In genomic region chr19:50476224-50476942, GRCh38 we compare ENCODE assay signal across 7 cellular contexts. TPM values are rescaled to one million over a fixed set of nuclear protein-coding genes. Genes with fewer than 3 reads are reported as not detected.
DNase-seq lines count a peak whose midpoint lies in the region; ATAC-seq, FAIRE-seq and TF ChIP-seq lines count a peak whose summit lies in the region.

EMC10 (plus strand) TSS chr19:50476507; CDS start chr19:50476545, 38 bp downstream.
GARIN5A (minus strand) TSS chr19:50476848; CDS start chr19:50476388, 460 bp downstream.

- H3K36me3 ChIP-seq in mammary epithelial cell (ENCODE audit: insufficient read depth, low read length) (no peaks in the 10 kb centered on the region), smooth muscle cell (ENCODE audit: low read depth) (no peaks in the 10 kb centered on the region)

- H2AFZ ChIP-seq in mammary epithelial cell (ENCODE audit: low read depth, low read length): peak within 1 kb of the TSS; percentile 98
- peak within 1 kb of the TSS; percentile 100 for H2AFZ ChIP-seq in smooth muscle cell (ENCODE audit: low read depth)

- TSS peak; percentile 74 for BruUV-seq in mammary epithelial cell (replicated peaks; lab: Mats Ljungman, UMichigan)

- peaks cover 6% of the 10 kb centered on the region for H3F3A ChIP-seq in smooth muscle cell (ENCODE audit: low read depth)

- peak; percentile 88 for FAIRE-seq in GM18507 (lab: Jason Lieb, UNC)

- peak within 1 kb of the TSS; percentile 76 for H3K4me2 ChIP-seq in mammary epithelial cell (ENCODE audit: insufficient read depth, low read depth, low read length)
- peak within 1 kb of the TSS; percentile 98 for H3K4me2 ChIP-seq in smooth muscle cell

- 3% methylated on average over 36 of the region's 60 CpGs for WGBS in mammary epithelial cell (ENCODE audit: low coverage, missing lambda C conversion rate)
- WGBS in smooth muscle cell (ENCODE audit: low lambda C conversion rate): 3% methylated on average over 60 of the region's 60 CpGs

- H3K4me1 Mint-ChIP-seq in immature natural killer cell: peaks cover 21 to 26% of the 10 kb centered on the region in 2 donors

- H3K9me3 ChIP-seq in mammary epithelial cell (replicated peaks; ENCODE audit: insufficient read depth, low read length) (no peaks in the 10 kb centered on the region), smooth muscle cell (replicated peaks; ENCODE audit: low read depth) (no peaks in the 10 kb centered on the region)

- H3K27ac Mint-ChIP-seq in immature natural killer cell: peak within 1 kb of the TSS; percentile 89 to 96 (median 92)

- peak within 1 kb of the TSS; percentile 97 to 99 (median 98) for H3K4me3 Mint-ChIP-seq in immature natural killer cell

- H3K79me2 ChIP-seq in mammary epithelial cell (ENCODE audit: insufficient read depth, low read length) (peaks cover 28% of the 10 kb centered on the region), smooth muscle cell (ENCODE audit: low read depth) (peaks cover 16% of the 10 kb centered on the region)

- intact Hi-C loops in mammary epithelial cell (cut with micrococcal nuclease): loop anchor here (1.0 kb wide), 3 partner anchors 35 to 119 kb away; partner anchors contain the start of genes JOSD2 and NR1H2

- peak within 1 kb of the TSS; percentile 80 to 96 (median 85) for H3K4me3 ChIP-seq in mammary epithelial cell (replicated peaks in 1 of 3; ENCODE audit: insufficient read depth in 1 of 3, low read depth in 2 of 3, low read length in 3 of 3)
- peak within 1 kb of the TSS; percentile 97 for H3K4me3 ChIP-seq in smooth muscle cell

- peaks cover 7% of the 10 kb centered on the region for H3K4me1 ChIP-seq in mammary epithelial cell (ENCODE audit: insufficient read depth, low read length)
- H3K4me1 ChIP-seq in smooth muscle cell (ENCODE audit: low read depth): peaks cover 7% of the 10 kb centered on the region

- peak within 1 kb of the TSS; percentile 53 for H3K9ac ChIP-seq in mammary epithelial cell (ENCODE audit: insufficient read depth, low read length)
- H3K9ac ChIP-seq in smooth muscle cell (ENCODE audit: low read depth): peak within 1 kb of the TSS; percentile 85

- H3K36me3 Mint-ChIP-seq in immature natural killer cell: peaks cover 0 to 7% (median 0%) of the 10 kb centered on the region in 3 donors

- dilution Hi-C loops in mammary epithelial cell (cut with HindIII; ENCODE audit: low sequenced_read_pairs): loop anchor here (5.0 to 10.0 kb wide), 3 partner anchors 46 to 96 kb away; no protein-coding TSS in a partner anchor

- in situ Hi-C loops in mammary epithelial cell (cut with MboI; ENCODE audit: low sequenced_read_pairs in 2 of 2): loop anchor here in 1 of 2 donors (5.0 kb wide), 1 partner anchor 99 kb away; the partner anchor contains the start of gene NR1H2

- TF ChIP-seq CTCF in VCaP (conservative IDR thresholded peaks at IDR 0.05): no peak
- TF ChIP-seq CTCF in mammary epithelial cell (conservative IDR thresholded peaks at IDR 0.05 in 1 of 2, IDR thresholded peaks at IDR 0.05 in 1 of 2; ENCODE audit: extremely low read depth in 1 of 2, insufficient read depth in 1 of 2, low read depth in 1 of 2, low read length in 2 of 2): no peak
- no peak for TF ChIP-seq CTCF in smooth muscle cell (IDR thresholded peaks at IDR 0.05; ENCODE audit: borderline replicate concordance, insufficient read depth, poor library complexity, severe bottlenecking)

- CTCF ChIA-PET in mammary epithelial cell (lab: Charles Lee; ENCODE audit: low non-redundant PET): no interaction called here

- H3K9me3 Mint-ChIP-seq in immature natural killer cell: no peaks in the 10 kb centered on the region

- H3K27me3 ChIP-seq in mammary epithelial cell (ENCODE audit: insufficient read depth, low read length) (no peaks in the 10 kb centered on the region), smooth muscle cell (ENCODE audit: low read depth) (no peaks in the 10 kb centered on the region)

- ATAC-seq in HG02973 (IDR thresholded peaks at IDR 0.05; ENCODE audit: unreplicated experiment): peak; percentile 59

- DNase-seq in GM18507 (ENCODE audit: extremely low spot score, insufficient read length, low read depth): peak; percentile 100
- peak; percentile 83 for DNase-seq in NCI-H2107 (lab: John Stamatoyannopoulos, UW)
- DNase-seq in mammary epithelial cell: peak; percentile 92
- peak; percentile 91 to 93 (median 92) for DNase-seq in immature natural killer cell
- peak; percentile 72 for DNase-seq in smooth muscle cell (lab: John Stamatoyannopoulos, UW; ENCODE audit: unreplicated experiment)

- H3K27ac ChIP-seq in VCaP: peak within 1 kb of the TSS; percentile 96
- peak within 1 kb of the TSS; percentile 48 for H3K27ac ChIP-seq in mammary epithelial cell (ENCODE audit: insufficient read depth, low read depth, low read length)
- H3K27ac ChIP-seq in smooth muscle cell (ENCODE audit: low read depth): peak within 1 kb of the TSS; percentile 68

- H4K20me1 ChIP-seq in mammary epithelial cell (ENCODE audit: insufficient read depth, low read length) (no peaks in the 10 kb centered on the region), smooth muscle cell (ENCODE audit: low read depth) (peaks cover 24% of the 10 kb centered on the region)

- H3K27me3 Mint-ChIP-seq in immature natural killer cell (ENCODE audit: low read depth in 3 of 3): peaks cover 7 to 12% (median 8%) of the 10 kb centered on the region in 3 donors

RNA-seq across cellular contexts. Expression of gene EMC10, which starts in this region (rescaled TPM):
- total RNA-seq in mammary epithelial cell: 10 to 100 TPM; 53.8 to 77.1 TPM
- polyA plus RNA-seq in mammary epithelial cell: 41.8 TPM
- 7.1 TPM for polyA minus RNA-seq in mammary epithelial cell
- polyA plus RNA-seq in immature natural killer cell: 10 to 100 TPM in 1 of 3 donors, 1 to 10 TPM in 2; 6.9 to 13.3 (median 9.5) TPM
- 49.0 and 51.7 TPM in 2 replicates for total RNA-seq in smooth muscle cell
- polyA plus RNA-seq in smooth muscle cell: 18.0 and 22.0 TPM in 2 replicates

RNA-seq across cellular contexts. Expression of gene GARIN5A, which starts in this region (rescaled TPM):
- total RNA-seq in mammary epithelial cell (1 to 10 TPM; 1.0 to 2.1 TPM), smooth muscle cell (1.7 and 4.1 TPM in 2 replicates)
- polyA plus RNA-seq in mammary epithelial cell (1.4 TPM), immature natural killer cell (1 to 10 TPM in 1 of 3 donors, under 1 TPM in 2; 0.39 to 1.3 (median 0.68) TPM), smooth muscle cell (2.1 and 3.7 TPM in 2 replicates)
- 5.2 TPM for polyA minus RNA-seq in mammary epithelial cell

Comparison
In these comparisons a context has a peak if more than half of its experiments do, and no peak if none do; other contexts are left out.
1. Peak in every context shown above with its lines: DNase-seq, ATAC-seq, H3K4me3 ChIP-seq and H3K27ac ChIP-seq.